1 cellular context compared by ENCODE assay signal in the genomic region with DNA sequence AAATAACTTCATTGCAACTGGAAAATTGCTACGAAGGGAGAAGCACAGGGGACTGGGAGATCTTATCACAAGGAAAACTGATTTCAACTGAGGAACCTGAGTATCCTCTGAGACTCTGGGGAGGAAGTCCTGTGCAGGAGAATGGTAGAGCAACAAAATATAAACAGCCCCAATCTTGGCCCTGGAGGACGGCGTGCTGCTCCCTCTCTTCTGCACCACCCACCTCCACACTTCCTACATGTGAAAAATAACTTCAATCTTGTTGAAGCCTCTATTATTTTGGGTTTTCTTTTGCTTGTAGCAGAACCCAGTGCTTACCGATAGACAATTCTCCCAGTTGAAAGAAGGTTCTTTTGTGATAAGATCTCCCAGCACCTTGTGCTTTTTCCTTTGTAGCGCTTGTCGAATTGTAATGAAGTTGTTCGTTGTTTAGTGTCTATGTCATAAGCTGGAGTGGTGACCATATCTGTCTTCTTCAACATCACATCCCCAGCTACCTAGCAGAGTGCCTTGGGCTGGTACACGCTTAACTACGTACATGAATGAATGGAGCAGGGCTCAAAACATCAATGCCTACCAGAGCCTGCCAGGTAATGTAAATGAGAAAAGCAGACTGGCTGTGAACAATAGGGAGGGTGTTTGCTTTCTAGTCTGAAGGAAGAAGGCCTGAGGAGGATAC.
TF ChIP-seq lines count a peak whose summit lies in the region.

No MANE protein-coding gene starts in this region.

TF ChIP-seq in K562, 482 proteins besides CTCF, POLR2A, EP300 and RAD21:
- TF ChIP-seq MCM3 (IDR thresholded peaks at IDR 0.05) = no peak
- peak; percentile 47; the same call in 1 of the 2 replicates for TF ChIP-seq SPI1 (IDR thresholded peaks at IDR 0.05; ENCODE audit: borderline replicate concordance, low read depth, low read length)
